ENCODE assay signal across 5 cellular contexts in genomic region chr15:30164297-30164696, GRCh38. TPM values are rescaled to one million over a fixed set of nuclear protein-coding genes. Genes with fewer than 3 reads are reported as not detected.
"Had no signal": no experiment of that assay in that cellular context is flagged by ENCODE, and none has a peak within 500 bp of the region (broad histone marks: within the 10 kb centered on the region; RNA-seq: fewer than 3 reads in every experiment).

No MANE protein-coding gene starts in this region.

RNA-seq across cellular contexts. Expression of gene GOLGA8T, which starts 29.4 kb away (rescaled TPM):
- total RNA-seq: activated B cell treated with CpG ODN at 0.5 μM for 24 hours; activated CD4-positive, alpha-beta memory T cell treated with anti-CD3 and anti-CD28 coated beads, Interleukin-2, amount 10 ng/mL, durations not matched to agents 7 days and 5 days; bronchial epithelial cell; SJCRH30 had no signal
- polyA plus RNA-seq: IgD-negative memory B cell had no signal
